In genomic region chr6:166954118-166954713, GRCh38 we compare ENCODE assay signal across 2 cellular contexts.
TF ChIP-seq lines count a peak whose summit lies in the region.

No MANE protein-coding gene starts in this region.

TF ChIP-seq in K562, 482 proteins besides CTCF, POLR2A, EP300 and RAD21 (continues in another document):
- no peak for TF ChIP-seq PRDM10 (IDR thresholded peaks at IDR 0.05; ENCODE audit: partially characterized antibody)
- no peak for TF ChIP-seq EHMT2 (IDR thresholded peaks at IDR 0.05)
- TF ChIP-seq NFIC (IDR thresholded peaks at IDR 0.05) = peak; percentile 28; the same call in 1 of the 2 replicates
- no peak for TF ChIP-seq ELK3 (CRISPR knock-in tag; IDR thresholded peaks at IDR 0.05)
- TF ChIP-seq ZNF212 (CRISPR knock-in tag; IDR thresholded peaks at IDR 0.05) = no peak
- no peak for TF ChIP-seq HDAC6 (IDR thresholded peaks at IDR 0.05; ENCODE audit: low read depth, low read length)
- TF ChIP-seq TCF7 (IDR thresholded peaks at IDR 0.05; ENCODE audit: borderline replicate concordance) = no peak
- TF ChIP-seq AFF4 (CRISPR knock-in tag; IDR thresholded peaks at IDR 0.05) = 0 out of 2 replicates have a peak, but pooled peaks have one; percentile 50
- TF ChIP-seq MTA1 (IDR thresholded peaks at IDR 0.05; ENCODE audit: borderline replicate concordance) = no peak
- TF ChIP-seq ZFX (CRISPR knock-in tag; IDR thresholded peaks at IDR 0.05) = no peak
- TF ChIP-seq KLF1 (tag; IDR thresholded peaks at IDR 0.05) = no peak
- TF ChIP-seq SNAPC5 (CRISPR knock-in tag; IDR thresholded peaks at IDR 0.05) = no peak
- no peak for TF ChIP-seq ETV5 (CRISPR knock-in tag; IDR thresholded peaks at IDR 0.05; ENCODE audit: low read depth)
- TF ChIP-seq SMARCB1 (IDR thresholded peaks at IDR 0.05; ENCODE audit: insufficient read length, low read depth) = no peak
- no peak for TF ChIP-seq PBX2 (CRISPR knock-in tag; IDR thresholded peaks at IDR 0.05; ENCODE audit: low read depth)
- TF ChIP-seq PBX2 (tag; conservative IDR thresholded peaks at IDR 0.05; ENCODE audit: low read depth) = peak; percentile 81
- TF ChIP-seq MCM2 (IDR thresholded peaks at IDR 0.05; ENCODE audit: low read depth) = no peak

TF ChIP-seq in neural cell, 6 proteins besides CTCF, POLR2A, EP300 and RAD21:
- TF ChIP-seq SMC3 (conservative IDR thresholded peaks at IDR 0.05; ENCODE audit: poor library complexity) (no peak), TAF1 (IDR thresholded peaks at IDR 0.05; ENCODE audit: low read depth) (no peak), MXI1 (conservative IDR thresholded peaks at IDR 0.05; ENCODE audit: poor library complexity, severe bottlenecking) (no peak), EZH2 (IDR thresholded peaks at IDR 0.05; ENCODE audit: borderline replicate concordance, insufficient read depth, low read length, poor library complexity, severe bottlenecking) (no peak), REST (IDR thresholded peaks at IDR 0.05; ENCODE audit: borderline replicate concordance) (no peak)
